In genomic region chr1:204455063-204455830, GRCh38 we compare ENCODE assay signal across 16 cellular contexts. TPM values are rescaled to one million over a fixed set of nuclear protein-coding genes. Genes with fewer than 3 reads are reported as not detected.
A peak's percentile ranks its signal among the peaks of the same experiment; 100 is the strongest.
DNase-seq lines count a peak whose midpoint lies in the region; ATAC-seq and TF ChIP-seq lines count a peak whose summit lies in the region.
"Had no signal": no experiment of that assay in that cellular context is flagged by ENCODE, and none has a peak within 500 bp of the region (broad histone marks: within the 10 kb centered on the region; RNA-seq: fewer than 3 reads in every experiment).

No MANE protein-coding gene starts in this region.

- no peaks in the 10 kb centered on the region for H3K27me3 ChIP-seq in heart right ventricle
- no peaks in the 10 kb centered on the region for H3K27me3 ChIP-seq in mesendoderm (ENCODE audit: insufficient read depth, low read length, poor library complexity)
- H3K27me3 ChIP-seq: SJSA1, suprapubic skin had no signal

- no peak overlapping the region for H3K56ac ChIP-seq in mesendoderm (ENCODE audit: low read length)

- peaks cover 11 to 25% of the 10 kb centered on the region in 2 donors for H3K4me1 Mint-ChIP-seq in immature natural killer cell

- H3K36me3 ChIP-seq in heart right ventricle (peaks cover 0 to 91% (median 41%) of the 10 kb centered on the region in 9 donors), mesendoderm (ENCODE audit: control insufficient read depth, insufficient read depth, low read length) (no peaks in the 10 kb centered on the region)
- H3K36me3 ChIP-seq: SJSA1 had no signal

- POLR2A ChIA-PET in HEK293T (lab: Yijun Ruan, JAX) = no interaction called here

- no peak overlapping the region for H2AK5ac ChIP-seq in mesendoderm (ENCODE audit: low read length)

- H2BK120ac ChIP-seq in mesendoderm (ENCODE audit: low read depth, low read length) = no peak overlapping the region

- H3K18ac ChIP-seq in mesendoderm (ENCODE audit: low read length) = no peak overlapping the region

- CTCF ChIA-PET in HEK293T (lab: Yijun Ruan, JAX) = interaction anchor here (2.3 kb wide), 1 partner anchor 9 kb away, joined by 9 read pairs; no protein-coding TSS in a partner anchor

- peak overlapping the region in 1 of 6 donors; percentile 46 for H3K27ac Mint-ChIP-seq in immature natural killer cell

- H3K79me1 ChIP-seq in mesendoderm (ENCODE audit: low read length) = no peaks in the 10 kb centered on the region

- no peak overlapping the region for H2BK5ac ChIP-seq in mesendoderm (ENCODE audit: low read length)

- peaks cover 19 to 93% (median 55%) of the 10 kb centered on the region in 9 donors for H3K4me1 ChIP-seq in heart right ventricle
- H3K4me1 ChIP-seq in mesendoderm (ENCODE audit: control insufficient read depth, low read depth, low read length) = peaks cover 9% of the 10 kb centered on the region
- H3K4me1 ChIP-seq: SJSA1 had no signal

- DNase-seq in heart right ventricle = no peak
- DNase-seq in left cardiac atrium = no peak
- peak in 1 of 61 donors; percentile 29 for DNase-seq in caudate nucleus (lab: John Stamatoyannopoulos, UW)
- DNase-seq in mesendoderm = no peak
- no peak for DNase-seq in immature natural killer cell
- DNase-seq in HEK293T (ENCODE audit: extremely low spot score) = no peak
- DNase-seq: DMS53, NCI-H1930, occipital lobe had no signal

- no peak overlapping the region for H4K8ac ChIP-seq in mesendoderm (ENCODE audit: low read depth, low read length)

- TF ChIP-seq CTCF in heart right ventricle (IDR thresholded peaks at IDR 0.05) = no peak

- no peak overlapping the region for H3K9ac ChIP-seq in mesendoderm (ENCODE audit: low read length)

- ATAC-seq in heart right ventricle (no peak), left cardiac atrium (no peak), HG02763 (IDR thresholded peaks at IDR 0.05; ENCODE audit: unreplicated experiment) (no peak), GM18867 (IDR thresholded peaks at IDR 0.05; ENCODE audit: unreplicated experiment) (no peak)
- ATAC-seq: HCT116 had no signal

- WGBS in heart right ventricle, 2 donors = 71 to 74% methylated on average over 18 of the region's 18 CpGs
- WGBS in mesendoderm (ENCODE audit: extremely low coverage, insufficient coverage, low lambda C conversion rate) = no CpG with 5 or more reads among the region's 18 CpGs

- intact Hi-C loops in heart right ventricle (cut with DNase I) = no loop called here
- intact Hi-C loops in left cardiac atrium (cut with DNase I) = no loop called here

- H3K79me2 ChIP-seq in mesendoderm (ENCODE audit: control insufficient read depth, insufficient read depth, low read length) = no peaks in the 10 kb centered on the region

- H3K4me3 ChIP-seq in heart right ventricle = no peak overlapping the region
- H3K4me3 ChIP-seq in mesendoderm (ENCODE audit: low read length) = no peak overlapping the region
- H3K4me3 ChIP-seq: lung, SJSA1, suprapubic skin had no signal

- no peak overlapping the region for H4K5ac ChIP-seq in mesendoderm (ENCODE audit: low read length)

- H3K27ac ChIP-seq in heart right ventricle (peak overlapping the region in 9 of 10 donors; percentile 13 to 89 (median 49)), caudate nucleus (ENCODE audit: low read depth, low read length) (peak overlapping the region; percentile 62), mesendoderm (ENCODE audit: low read depth, low read length) (peak overlapping the region; percentile 6)
- H3K27ac ChIP-seq: SJSA1, suprapubic skin had no signal

- H2BK15ac ChIP-seq in mesendoderm (replicated peaks; ENCODE audit: low read depth) = no peak overlapping the region

- H3K23ac ChIP-seq in mesendoderm (ENCODE audit: low read length) = no peak overlapping the region

- no peak overlapping the region for H3K4me2 ChIP-seq in mesendoderm (ENCODE audit: low read length)

- H3K4me3 Mint-ChIP-seq in immature natural killer cell = no peak overlapping the region
- H3K4me3 Mint-ChIP-seq: activated naive CD8-positive, alpha-beta T cell had no signal

- H3K36me3 Mint-ChIP-seq in immature natural killer cell = peaks cover 4 to 28% (median 12%) of the 10 kb centered on the region in 3 donors

- no peak overlapping the region for H3K4ac ChIP-seq in mesendoderm (ENCODE audit: low read depth, low read length)

- H3K27me3 Mint-ChIP-seq in immature natural killer cell (ENCODE audit: low read depth in 3 of 3) = peaks cover 0 to 3% (median 0%) of the 10 kb centered on the region in 3 donors
- H3K27me3 Mint-ChIP-seq: activated naive CD8-positive, alpha-beta T cell had no signal

- H3K9me3 Mint-ChIP-seq in immature natural killer cell = no peaks in the 10 kb centered on the region

- no peaks in the 10 kb centered on the region for H3K9me3 ChIP-seq in heart right ventricle
- H3K9me3 ChIP-seq: SJSA1, suprapubic skin had no signal

TF ChIP-seq in HEK293T, 16 proteins besides CTCF, POLR2A, EP300 and RAD21:
- TF ChIP-seq ZNF384 (IDR thresholded peaks at IDR 0.05) (no peak), FOXK2 (IDR thresholded peaks at IDR 0.05) (no peak), SUZ12 (IDR thresholded peaks at IDR 0.05) (no peak), SP1 (IDR thresholded peaks at IDR 0.05) (no peak), HDGF (IDR thresholded peaks at IDR 0.05; ENCODE audit: borderline replicate concordance) (no peak), FOXA1 (IDR thresholded peaks at IDR 0.05) (no peak), PKNOX1 (IDR thresholded peaks at IDR 0.05) (no peak), LEF1 (IDR thresholded peaks at IDR 0.05; ENCODE audit: borderline replicate concordance) (no peak), ARNT (IDR thresholded peaks at IDR 0.05) (no peak), ELF4 (IDR thresholded peaks at IDR 0.05) (no peak), NFRKB (IDR thresholded peaks at IDR 0.05) (no peak), L3MBTL2 (conservative IDR thresholded peaks at IDR 0.05) (no peak), BHLHE40 (IDR thresholded peaks at IDR 0.05; ENCODE audit: borderline replicate concordance) (no peak)
TF ChIP-seq in HEK293T: peak in this region for 0.

RNA-seq across cellular contexts. Expression of gene PIK3C2B, which starts 39.4 kb away (rescaled TPM):
- total RNA-seq in heart right ventricle = 10 to 100 TPM; 16.4 to 31.9 (median 23.0) TPM
- 10 to 100 TPM in 1 of 2 donors, 1 to 10 TPM in 1; 4.4 to 16.6 TPM for polyA plus RNA-seq in heart right ventricle
- total RNA-seq in left cardiac atrium = 10 to 100 TPM; 21.2 to 21.7 TPM
- polyA plus RNA-seq in mesendoderm (2013, experiment 1 of 2) = 6.1 TPM
- 6.1 TPM for polyA plus RNA-seq in mesendoderm (2013, experiment 2 of 2)
- 1 to 10 TPM in 2 of 3 donors, not detected in 1; 1.4 to 2.3 TPM for polyA plus RNA-seq in immature natural killer cell

RNA-seq across cellular contexts. Expression of gene PPP1R15B, which starts 43.6 kb away (rescaled TPM):
- total RNA-seq in heart right ventricle (10 to 100 TPM; 18.1 to 47.3 (median 22.5) TPM), left cardiac atrium (10 to 100 TPM; 22.1 to 37.5 TPM)
- polyA plus RNA-seq in heart right ventricle (10 to 100 TPM in 1 of 2 donors, 1 to 10 TPM in 1; 8.4 to 13.0 TPM), immature natural killer cell (10 to 100 TPM; 13.5 to 23.0 (median 17.3) TPM)
- polyA plus RNA-seq in mesendoderm (2013, experiment 1 of 2) = 26.9 TPM
- polyA plus RNA-seq in mesendoderm (2013, experiment 2 of 2) = 25.4 TPM

Comparison
In these comparisons a context has a peak if more than half of its experiments do, and no peak if none do; other contexts are left out.
1. H3K27ac ChIP-seq: peak in every context shown above with its lines; median percentile 62 in caudate nucleus; 49 in heart right ventricle; 6 in mesendoderm.